ENCODE assay signal across 15 cellular contexts in the genomic region with DNA sequence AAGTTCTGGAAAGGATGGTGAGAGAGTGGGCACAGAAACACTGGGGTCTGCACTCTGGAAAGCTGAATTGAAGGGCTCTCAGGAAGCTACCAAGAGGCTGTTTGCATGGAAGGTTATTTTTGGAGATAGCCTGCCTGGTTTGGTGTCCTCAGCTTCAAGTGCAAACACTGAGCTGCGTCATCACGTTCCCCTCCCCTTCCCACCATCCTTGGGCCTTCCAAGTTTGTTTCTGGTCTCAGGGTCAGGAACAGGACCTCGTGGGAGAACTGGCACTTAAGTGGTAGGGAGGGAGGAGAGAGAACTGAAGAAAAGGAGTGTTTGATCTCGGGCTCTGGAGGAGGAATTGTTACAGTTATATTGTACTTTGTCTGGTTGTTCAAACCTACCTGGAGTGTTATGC. TPM values are rescaled to one million over a fixed set of nuclear protein-coding genes. Genes with fewer than 3 reads are reported as not detected.
DNase-seq lines count a peak whose midpoint lies in the region; ATAC-seq and TF ChIP-seq lines count a peak whose summit lies in the region.
"Had no signal": no experiment of that assay in that cellular context is flagged by ENCODE, and none has a peak within 500 bp of the region (broad histone marks: within the 10 kb centered on the region; RNA-seq: fewer than 3 reads in every experiment).

No MANE protein-coding gene starts in this region.

- no peaks in the 10 kb centered on the region for H3K27me3 ChIP-seq in Karpas-422 (ENCODE audit: low read length)
- H3K27me3 ChIP-seq in spleen (replicated peaks in 1 of 7): no peaks in the 10 kb centered on the region
- H3K27me3 ChIP-seq: neural progenitor cell had no signal

- H2AFZ ChIP-seq in Karpas-422 (ENCODE audit: low read length): no peak overlapping the region
- H2AFZ ChIP-seq: neural progenitor cell had no signal

- peaks cover 35% of the 10 kb centered on the region for H4K20me1 ChIP-seq in Karpas-422 (ENCODE audit: insufficient read depth, low read depth, low read length)

- intact Hi-C loops in spleen (cut with DNase I; ENCODE audit: low total_unique reads): no loop called here

- H3K27ac Mint-ChIP-seq in effector memory CD8-positive, alpha-beta T cell: peak overlapping the region; percentile 3 to 88
- no peak overlapping the region for H3K27ac Mint-ChIP-seq in activated T-cell treated with anti-CD3 and anti-CD28 coated beads, Interleukin-2, amount 50 U/mL, for 24 hours
- H3K27ac Mint-ChIP-seq: neural progenitor cell, type B pancreatic cell had no signal

- no peaks in the 10 kb centered on the region for H3K9me2 ChIP-seq in Karpas-422 (replicated peaks; ENCODE audit: insufficient read depth, low read length)

- H3K27me3 Mint-ChIP-seq in effector memory CD8-positive, alpha-beta T cell: no peaks in the 10 kb centered on the region
- H3K27me3 Mint-ChIP-seq in activated T-cell treated with anti-CD3 and anti-CD28 coated beads, Interleukin-2, amount 50 U/mL, for 24 hours: no peaks in the 10 kb centered on the region
- H3K27me3 Mint-ChIP-seq: type B pancreatic cell had no signal

- H3K9me3 ChIP-seq in Karpas-422 (ENCODE audit: low read length) (no peaks in the 10 kb centered on the region), spleen (no peaks in the 10 kb centered on the region)

- H3K9me3 Mint-ChIP-seq in effector memory CD8-positive, alpha-beta T cell: no peaks in the 10 kb centered on the region
- H3K9me3 Mint-ChIP-seq in activated T-cell treated with anti-CD3 and anti-CD28 coated beads, Interleukin-2, amount 50 U/mL, for 24 hours: no peaks in the 10 kb centered on the region
- H3K9me3 Mint-ChIP-seq: neural progenitor cell had no signal

- TF ChIP-seq CTCF in spleen (IDR thresholded peaks at IDR 0.05 in 8 of 11, conservative IDR thresholded peaks at IDR 0.05 in 3 of 11): no peak

- no peak overlapping the region for H3K9ac ChIP-seq in Karpas-422 (ENCODE audit: low read length)
- H3K9ac ChIP-seq: neural progenitor cell had no signal

- WGBS in spleen, 5 donors: 35 to 71% (median 50%) methylated on average over 4 of the region's 4 CpGs

- peaks cover 96% of the 10 kb centered on the region for H3K79me2 ChIP-seq in Karpas-422 (ENCODE audit: low read length)

- peak overlapping the region; percentile 7; the same call in 1 of the 2 replicates for H3K27ac ChIP-seq in Karpas-422 (ENCODE audit: low read length)
- H3K27ac ChIP-seq in spleen: peak overlapping the region in 5 of 8 donors; percentile 12 to 38 (median 16)
- H3K27ac ChIP-seq: neural progenitor cell, SK-N-MC, WERI-Rb-1 had no signal

- peak overlapping the region in 1 of 2 donors; percentile 7 for H3K4me3 Mint-ChIP-seq in effector memory CD8-positive, alpha-beta T cell
- H3K4me3 Mint-ChIP-seq in activated T-cell treated with anti-CD3 and anti-CD28 coated beads, Interleukin-2, amount 50 U/mL, for 24 hours: no peak overlapping the region
- H3K4me3 Mint-ChIP-seq: neural progenitor cell, type B pancreatic cell had no signal

- H3K4me1 Mint-ChIP-seq in effector memory CD8-positive, alpha-beta T cell (ENCODE audit: low read depth in 2 of 2): peaks cover 48 to 72% of the 10 kb centered on the region in 2 donors
- H3K4me1 Mint-ChIP-seq in activated T-cell treated with anti-CD3 and anti-CD28 coated beads, Interleukin-2, amount 50 U/mL, for 24 hours (ENCODE audit: low read depth): peaks cover 53% of the 10 kb centered on the region

- no peak overlapping the region for H3K4me3 ChIP-seq in Karpas-422 (ENCODE audit: low read length)
- no peak overlapping the region for H3K4me3 ChIP-seq in spleen
- H3K4me3 ChIP-seq: neural progenitor cell, SK-N-MC had no signal

- peaks cover 68% of the 10 kb centered on the region for H3K4me1 ChIP-seq in Karpas-422 (ENCODE audit: low read length)
- peaks cover 14 to 89% (median 43%) of the 10 kb centered on the region in 6 donors for H3K4me1 ChIP-seq in spleen

- H3K4me2 ChIP-seq in Karpas-422 (ENCODE audit: low read depth, low read length, poor library complexity, severe bottlenecking): no peak overlapping the region
- H3K4me2 ChIP-seq: neural progenitor cell had no signal

- H3K36me3 ChIP-seq in Karpas-422 (ENCODE audit: insufficient read depth, low read length) (peaks cover 49% of the 10 kb centered on the region), spleen (peaks cover 0 to 71% (median 16%) of the 10 kb centered on the region in 6 donors)
- H3K36me3 ChIP-seq: neural progenitor cell had no signal

- TF ChIP-seq POLR2A in spleen (IDR thresholded peaks at IDR 0.05): no peak

- peaks cover 62% of the 10 kb centered on the region for H3K36me3 Mint-ChIP-seq in effector memory CD8-positive, alpha-beta T cell (ENCODE audit: insufficient read depth)
- H3K36me3 Mint-ChIP-seq in activated T-cell treated with anti-CD3 and anti-CD28 coated beads, Interleukin-2, amount 50 U/mL, for 24 hours (ENCODE audit: low read depth): peaks cover 71% of the 10 kb centered on the region

- DNase-seq in Karpas-422 (no peak), left kidney (ENCODE audit: low read depth, low spot score) (peak; percentile 77), spleen (no peak)
- DNase-seq in effector memory CD8-positive, alpha-beta T cell: no peak
- DNase-seq in activated CD8-positive, alpha-beta memory T cell treated with anti-CD3 and anti-CD28 coated beads, Interleukin-2, amount 50 U/mL, for 48 hours: no peak
- no peak for DNase-seq in activated T-cell treated with anti-CD3 and anti-CD28 coated beads, Interleukin-2, amount 50 U/mL, for 24 hours
- DNase-seq: dermis blood vessel endothelial cell; NCI-H2171 treated with DMSO at 0.1 percent for 48 hours; stimulated activated CD4-positive, alpha-beta T cell treated with anti-CD3 and anti-CD28 coated beads, Interleukin-12 subunit alpha, Interleukin-12 subunit beta, amount 100 ng/mL, for 4 hours; WERI-Rb-1 had no signal

- ATAC-seq in effector memory CD8-positive, alpha-beta T cell (replicated peaks): no peak
- ATAC-seq in GM21390 (IDR thresholded peaks at IDR 0.05; ENCODE audit: unreplicated experiment) (no peak), GM19324 (IDR thresholded peaks at IDR 0.05; ENCODE audit: low FRiP score, unreplicated experiment) (no peak)

RNA-seq across cellular contexts. Expression of a gene that starts 10.6 kb away (rescaled TPM):
- 304 and 416 TPM in 2 replicates for total RNA-seq in Karpas-422 (2014; rRNA removed; shearing (Covaris generic); ENCODE audit: low replicate concordance)
- 100 to 1,000 TPM; 160 to 247 (median 211) TPM for total RNA-seq in spleen
- polyA plus RNA-seq in spleen: 10 to 100 TPM; 46.7 to 67.5 (median 59.3) TPM
